9 cellular contexts compared by ENCODE assay signal in genomic region chr14:90814806-90815566, GRCh38. TPM values are rescaled to one million over a fixed set of nuclear protein-coding genes. Genes with fewer than 3 reads are reported as not detected.
DNase-seq lines count a peak whose midpoint lies in the region; ATAC-seq, FAIRE-seq and TF ChIP-seq lines count a peak whose summit lies in the region.
"Had no signal": no experiment of that assay in that cellular context is flagged by ENCODE, and none has a peak within 500 bp of the region (broad histone marks: within the 10 kb centered on the region; RNA-seq: fewer than 3 reads in every experiment).

No MANE protein-coding gene starts in this region.

- no peak for DNase-seq in right atrium auricular region (ENCODE audit: low spot score)
- no peak for DNase-seq in cardiac septum (ENCODE audit: low spot score)
- no peak for DNase-seq in bronchial epithelial cell (ENCODE audit: low read depth)
- DNase-seq in SKM-1 treated with dmso at 0.1 percent for 144 hours (lab: John Stamatoyannopoulos, UW; ENCODE audit: unreplicated experiment), result no peak
- no peak for DNase-seq in GM13977 (ENCODE audit: low spot score)
- DNase-seq in NCI-H446 (lab: John Stamatoyannopoulos, UW), result no peak

- peak overlapping the region; percentile 53 to 75 for H3K27ac ChIP-seq in right atrium auricular region
- H3K27ac ChIP-seq: HL-60 had no signal

- H3K9me3 ChIP-seq in right atrium auricular region (no peaks in the 10 kb centered on the region), mucosa of stomach (ENCODE audit: control insufficient read depth, low read length) (no peaks in the 10 kb centered on the region)

- FAIRE-seq in bronchial epithelial cell (lab: Jason Lieb, UNC), result no peak

- no peak for TF ChIP-seq CTCF in right atrium auricular region (IDR thresholded peaks at IDR 0.05)
- TF ChIP-seq CTCF in bronchial epithelial cell (IDR thresholded peaks at IDR 0.05; ENCODE audit: insufficient read depth, low read length, severe bottlenecking), result no peak
- TF ChIP-seq CTCF in GM13977 (IDR thresholded peaks at IDR 0.05; ENCODE audit: extremely low read depth, insufficient read depth, missing control alignments), result no peak

- intact Hi-C loops in cardiac septum (cut with DNase I), result loop anchor here (5.0 kb wide), 1 partner anchor 98 kb away; no protein-coding TSS in a partner anchor

- H3K36me3 ChIP-seq in right atrium auricular region (no peaks in the 10 kb centered on the region), bronchial epithelial cell (ENCODE audit: control insufficient read depth, insufficient read depth, low read length) (no peaks in the 10 kb centered on the region), mucosa of stomach (ENCODE audit: control insufficient read depth, insufficient read depth, low read length) (no peaks in the 10 kb centered on the region)

- in situ Hi-C loops in GM13977 (cut with MboI; ENCODE audit: low pct_unique_long_range_greater_than_20kb, low sequenced_read_pairs, unreplicated experiment), result no loop called here

- H3K27me3 ChIP-seq in right atrium auricular region, result no peaks in the 10 kb centered on the region
- no peaks in the 10 kb centered on the region for H3K27me3 ChIP-seq in bronchial epithelial cell (ENCODE audit: control insufficient read depth, insufficient read depth, low read length)
- H3K27me3 ChIP-seq in mucosa of stomach (ENCODE audit: control insufficient read depth, insufficient read depth, low read length), result peaks cover 21% of the 10 kb centered on the region

- no peak for ATAC-seq in GM18858 (IDR thresholded peaks at IDR 0.05; ENCODE audit: unreplicated experiment)

- H3K9ac ChIP-seq in mucosa of stomach (ENCODE audit: low read length), result peak overlapping the region; percentile 59

- H3K4me1 ChIP-seq in right atrium auricular region (peaks cover 0 to 26% of the 10 kb centered on the region in 2 donors), mucosa of stomach (ENCODE audit: control insufficient read depth, insufficient read depth, low read length) (peaks cover 11% of the 10 kb centered on the region)

- H3K4me3 ChIP-seq in right atrium auricular region (peak overlapping the region; percentile 75 to 86), bronchial epithelial cell (ENCODE audit: low read depth, low read length) (peak overlapping the region; percentile 48), mucosa of stomach (ENCODE audit: low read length) (peak overlapping the region; percentile 25)

RNA-seq across cellular contexts. Expression of gene TTC7B, which starts 1.2 kb away (rescaled TPM):
- total RNA-seq in right atrium auricular region (10 to 100 TPM; 45.5 to 57.3 TPM), cardiac septum (64.9 TPM), bronchial epithelial cell (2.9 and 7.2 TPM in 2 replicates)

Comparison
In these comparisons a context has a peak if more than half of its experiments do, and no peak if none do; other contexts are left out.
1. H3K4me3 ChIP-seq: peak in every context shown above with its lines; median percentile 80 in right atrium auricular region; 48 in bronchial epithelial cell; 25 in mucosa of stomach.